ENCODE assay signal across 13 cellular contexts in the genomic region with DNA sequence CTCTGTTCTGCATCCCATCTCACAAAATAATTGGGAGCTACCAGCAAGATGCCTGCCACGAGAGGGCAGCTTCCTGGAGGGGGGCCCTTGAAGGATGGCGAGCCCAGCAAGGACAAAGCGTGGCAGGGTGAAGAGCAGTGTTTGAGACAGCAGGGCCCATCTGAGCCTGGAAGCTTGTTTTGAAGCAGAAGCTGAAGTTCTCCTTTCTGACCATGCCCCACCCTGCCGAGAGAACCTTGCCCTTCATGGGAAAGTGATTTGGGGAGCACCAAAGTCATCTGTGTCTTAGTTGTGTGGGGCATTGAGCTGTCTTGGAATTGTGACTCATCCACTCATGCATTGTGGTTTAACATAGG.
DNase-seq lines count a peak whose midpoint lies in the region; ATAC-seq and TF ChIP-seq lines count a peak whose summit lies in the region.
"Had no signal": no experiment of that assay in that cellular context is flagged by ENCODE, and none has a peak within 500 bp of the region (broad histone marks: within the 10 kb centered on the region; RNA-seq: fewer than 3 reads in every experiment).

No MANE protein-coding gene starts in this region.

- peaks cover 4% of the 10 kb centered on the region for H3K27me3 Mint-ChIP-seq in type B pancreatic cell

- DNase-seq in EL (peak; percentile 4), HCT116 (ENCODE audit: low read depth, low spot score) (no peak), PC-3 (peak; percentile 7), islet precursor cell (peak; percentile 69), caudate nucleus (lab: John Stamatoyannopoulos, UW) (no peak), type B pancreatic cell (ENCODE audit: extremely low spot score, unreplicated experiment) (no peak), T-helper 1 cell (no peak)
- DNase-seq in stimulated activated CD4-positive, alpha-beta T cell treated with anti-CD3 and anti-CD28 coated beads, Interleukin-15, amount 100 ng/mL, for 24 hours = no peak
- DNase-seq: activated gamma-delta T cell; Calu3; effector CD4-positive, alpha-beta T cell; NCI-H510A treated with DMSO at 0.1 percent for 48 hours had no signal

- CTCF ChIA-PET in HCT116 (lab: Charles Lee) (interaction anchor here (0.8 to 1.2 kb wide), 4 partner anchors 16 to 245 kb away, joined by 3 to 6 read pairs (median 4); a partner anchor contains a TSS), PC-3 (lab: Charles Lee) (interaction anchor here (1.0 kb wide), 1 partner anchor 213 kb away, joined by 3 read pairs; no protein-coding TSS in a partner anchor)

- H3F3A ChIP-seq in PC-3 (ENCODE audit: low read length, unreplicated experiment) = no peaks in the 10 kb centered on the region

- RAD21 ChIA-PET in HCT116 (lab: Charles Lee; ENCODE audit: low non-redundant PET in 1 of 2, low total read pairs in 2 of 2, uncharacterized antibody in 2 of 2, unreplicated experiment in 2 of 2) = no interaction called here

- H3K4me2 ChIP-seq in HCT116 (ENCODE audit: low read length) = no peak overlapping the region
- H3K4me2 ChIP-seq in PC-3 (ENCODE audit: low read length) = no peak overlapping the region

- ATAC-seq in HCT116 = peak; percentile 77
- no peak for ATAC-seq in PC-3

- no peak overlapping the region for H3K27ac ChIP-seq in HCT116 (ENCODE audit: low read depth, low read length)
- H3K27ac ChIP-seq in PC-3 (ENCODE audit: low read length) = no peak overlapping the region
- H3K27ac ChIP-seq in caudate nucleus (ENCODE audit: low read depth, low read length) = no peak overlapping the region
- H3K27ac ChIP-seq: VCaP had no signal

- no peaks in the 10 kb centered on the region for H3K4me1 ChIP-seq in HCT116 (ENCODE audit: control insufficient read depth in 1 of 2, insufficient read depth in 2 of 2, low read length in 2 of 2)
- no peaks in the 10 kb centered on the region for H3K4me1 ChIP-seq in PC-3 (ENCODE audit: insufficient read depth, low read length)

- no peak for TF ChIP-seq POLR2A in HCT116 (IDR thresholded peaks at IDR 0.05; ENCODE audit: borderline replicate concordance, extremely low read depth, insufficient read depth, insufficient read length)

- TF ChIP-seq CTCF in HCT116 (IDR thresholded peaks at IDR 0.05 in 2 of 3, conservative IDR thresholded peaks at IDR 0.05 in 1 of 3; ENCODE audit: borderline replicate concordance in 1 of 3, insufficient read depth in 1 of 3, low read depth in 2 of 3, low read length in 2 of 3) (peak in 2 of 3 experiments; percentile 36 to 38; a peak in 3 of 6 replicates), PC-3 (conservative IDR thresholded peaks at IDR 0.05; ENCODE audit: low read depth, low read length) (peak; percentile 25; the same call in 1 of the 2 replicates), type B pancreatic cell (conservative IDR thresholded peaks at IDR 0.05) (no peak)

- no peak overlapping the region for H3K4me3 ChIP-seq in HCT116 (replicated peaks in 1 of 2; ENCODE audit: low read depth in 1 of 2, low read length in 2 of 2)
- no peak overlapping the region for H3K4me3 ChIP-seq in PC-3 (ENCODE audit: low read length)

- POLR2A ChIA-PET in HCT116 (lab: Charles Lee) = interaction anchor here (1.2 kb wide), 1 partner anchor 213 kb away, joined by 3 read pairs; no protein-coding TSS in a partner anchor
- POLR2A ChIA-PET in PC-3 (lab: Charles Lee; ENCODE audit: unreplicated experiment) = no interaction called here

- H4K20me1 ChIP-seq in HCT116 (ENCODE audit: insufficient read depth) (no peaks in the 10 kb centered on the region), PC-3 (ENCODE audit: low read length) (no peaks in the 10 kb centered on the region)

- TF ChIP-seq RAD21 in HCT116 (IDR thresholded peaks at IDR 0.05; ENCODE audit: low read depth) = peak; percentile 17; the same call in 1 of the 2 replicates

- H3K79me2 ChIP-seq in HCT116 (ENCODE audit: insufficient read depth, low read length) (no peaks in the 10 kb centered on the region), PC-3 (ENCODE audit: low read length) (no peaks in the 10 kb centered on the region)

- H3K36me3 ChIP-seq in HCT116 (ENCODE audit: control insufficient read depth in 1 of 2, insufficient read depth in 2 of 2, low read length in 2 of 2) (no peaks in the 10 kb centered on the region), PC-3 (ENCODE audit: low read depth, low read length) (no peaks in the 10 kb centered on the region)

- peaks cover 5% of the 10 kb centered on the region for H3K9me3 Mint-ChIP-seq in type B pancreatic cell

- no peak overlapping the region for H3K4me3 Mint-ChIP-seq in type B pancreatic cell

- H3K9me2 ChIP-seq in HCT116 (ENCODE audit: insufficient read depth) (no peaks in the 10 kb centered on the region), PC-3 (replicated peaks; ENCODE audit: low read length) (no peaks in the 10 kb centered on the region)

- no peaks in the 10 kb centered on the region for H3K27me3 ChIP-seq in HCT116 (ENCODE audit: insufficient read depth, low read length)
- peaks cover 8% of the 10 kb centered on the region for H3K27me3 ChIP-seq in PC-3 (ENCODE audit: low read length)

- peaks cover 17% of the 10 kb centered on the region for H3K4me1 Mint-ChIP-seq in type B pancreatic cell (ENCODE audit: unreplicated experiment)

- intact Hi-C loops in HCT116 (cut with micrococcal nuclease) = no loop called here
- intact Hi-C loops in PC-3 (cut with micrococcal nuclease) = no loop called here

- H3K9me3 ChIP-seq in HCT116 (ENCODE audit: control insufficient read depth in 1 of 2, insufficient read depth in 1 of 2, low read depth in 1 of 2, low read length in 2 of 2) (no peaks in the 10 kb centered on the region), PC-3 (ENCODE audit: low read length) (no peaks in the 10 kb centered on the region)

- H3K9ac ChIP-seq in HCT116 (ENCODE audit: low read length) = no peak overlapping the region
- no peak overlapping the region for H3K9ac ChIP-seq in PC-3 (ENCODE audit: low read length)

- H2AFZ ChIP-seq in HCT116 (ENCODE audit: low read depth, low read length, poor library complexity, severe bottlenecking) (no peak overlapping the region), PC-3 (ENCODE audit: low read length) (no peak overlapping the region)

- H3K27ac Mint-ChIP-seq in type B pancreatic cell = no peak overlapping the region

- no TSS peak for BruUV-seq in HCT116 (replicated peaks; lab: Mats Ljungman, UMichigan)
- BruUV-seq in PC-3 (replicated peaks; lab: Mats Ljungman, UMichigan) = no TSS peak

- H3K36me3 Mint-ChIP-seq in type B pancreatic cell = no peaks in the 10 kb centered on the region

TF ChIP-seq in HCT116, 20 proteins besides CTCF, POLR2A, EP300 and RAD21:
- TF ChIP-seq SP1 (IDR thresholded peaks at IDR 0.05; ENCODE audit: low read depth) = no peak
- TF ChIP-seq CEBPB (IDR thresholded peaks at IDR 0.05; ENCODE audit: low read depth) = no peak
- TF ChIP-seq JUND (IDR thresholded peaks at IDR 0.05) = no peak
- TF ChIP-seq POLR2AphosphoS5 (IDR thresholded peaks at IDR 0.05; ENCODE audit: low read depth, low read length) = no peak
- no peak for TF ChIP-seq ELF1 (IDR thresholded peaks at IDR 0.05; ENCODE audit: borderline replicate concordance, low read depth)
- TF ChIP-seq SRF (IDR thresholded peaks at IDR 0.05; ENCODE audit: low read depth) = no peak
- no peak for TF ChIP-seq SIN3A (IDR thresholded peaks at IDR 0.05; ENCODE audit: low read depth)
- TF ChIP-seq, protein P1, sequence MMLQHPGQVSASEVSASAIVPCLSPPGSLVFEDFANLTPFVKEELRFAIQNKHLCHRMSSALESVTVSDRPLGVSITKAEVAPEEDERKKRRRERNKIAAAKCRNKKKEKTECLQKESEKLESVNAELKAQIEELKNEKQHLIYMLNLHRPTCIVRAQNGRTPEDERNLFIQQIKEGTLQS (IDR thresholded peaks at IDR 0.05) = no peak
- no peak for TF ChIP-seq EGR1 (IDR thresholded peaks at IDR 0.05; ENCODE audit: low read depth)
- TF ChIP-seq EZH2 (IDR thresholded peaks at IDR 0.05) = no peak
- TF ChIP-seq ZNF274 (IDR thresholded peaks at IDR 0.05; ENCODE audit: low read depth, low read length) = no peak
- no peak for TF ChIP-seq CBX3 (IDR thresholded peaks at IDR 0.05; ENCODE audit: low read depth)
TF ChIP-seq in HCT116: peak in this region for 0.

Comparison
In these comparisons a context has a peak if more than half of its experiments do, and no peak if none do; other contexts are left out.
1. DNase-seq: peak in EL (single experiment), PC-3 (single experiment) and islet precursor cell (single experiment); none in HCT116 (single experiment), caudate nucleus (0 of 61), stimulated activated CD4-positive, alpha-beta T cell treated with anti-CD3 and anti-CD28 coated beads, Interleukin-15, amount 100 ng/mL, for 24 hours (single experiment), type B pancreatic cell (single experiment) and T-helper 1 cell (0 of 5).